In genomic region chr3:55164876-55165275, GRCh38 we compare ENCODE assay signal across 20 cellular contexts.
DNase-seq lines count a peak whose midpoint lies in the region; ATAC-seq and TF ChIP-seq lines count a peak whose summit lies in the region.
"Had no signal": no experiment of that assay in that cellular context is flagged by ENCODE, and none has a peak within 500 bp of the region (broad histone marks: within the 10 kb centered on the region; RNA-seq: fewer than 3 reads in every experiment).

No MANE protein-coding gene starts in this region.

- H2AFZ ChIP-seq in GM23248: no peak overlapping the region

- ATAC-seq in HG02798 (IDR thresholded peaks at IDR 0.05; ENCODE audit: poor library complexity, unreplicated experiment): no peak
- ATAC-seq: Panc1, Right ventricle myocardium inferior had no signal

- H3K27me3 ChIP-seq in GM23248 (replicated peaks; ENCODE audit: insufficient read depth): no peaks in the 10 kb centered on the region
- H3K27me3 ChIP-seq in colonic mucosa: no peaks in the 10 kb centered on the region

- H3K4me3 Mint-ChIP-seq in MCF 10A (ENCODE audit: unreplicated experiment): no peak overlapping the region
- H3K4me3 Mint-ChIP-seq: H9 had no signal

- intact Hi-C loops in colonic mucosa (cut with DNase I): no loop called here
- intact Hi-C loops in MCF 10A (cut with micrococcal nuclease): loop anchor here (5.0 to 10.0 kb wide), 6 partner anchors 123 to 738 kb away; no protein-coding TSS in a partner anchor

- 38 to 50% methylated on average over 1 of the region's 1 CpG for WGBS in GM23248 (ENCODE audit: low coverage in 1 of 2, low lambda C conversion rate in 2 of 2, missing lambda C conversion rate in 2 of 2), 2 experiments

- H3F3A ChIP-seq in GM23248 (ENCODE audit: insufficient read depth): peaks cover 84% of the 10 kb centered on the region

- POLR2A ChIA-PET in MCF 10A (lab: Yijun Ruan, JAX): no interaction called here

- H3K9me3 ChIP-seq in GM23248 (ENCODE audit: low read depth) (no peaks in the 10 kb centered on the region), colonic mucosa (no peaks in the 10 kb centered on the region)

- peaks cover 67% of the 10 kb centered on the region for H3K4me1 Mint-ChIP-seq in MCF 10A (ENCODE audit: insufficient read depth, unreplicated experiment)

- CTCF ChIA-PET in MCF 10A (lab: Yijun Ruan, JAX): no interaction called here

- BruUV-seq in MCF 10A (replicated peaks; lab: Mats Ljungman, UMichigan): no TSS peak

- no peaks in the 10 kb centered on the region for H4K20me1 ChIP-seq in GM23248 (ENCODE audit: insufficient read depth)

- no peaks in the 10 kb centered on the region for H3K9me2 ChIP-seq in GM23248 (ENCODE audit: insufficient read depth)

- no peak overlapping the region for H3K27ac Mint-ChIP-seq in MCF 10A (ENCODE audit: low read depth, unreplicated experiment)
- H3K27ac Mint-ChIP-seq: H9 had no signal

- H3K36me3 Mint-ChIP-seq in MCF 10A (ENCODE audit: insufficient read depth, unreplicated experiment): no peaks in the 10 kb centered on the region

- in situ Hi-C loops in GM23248 (cut with MboI): loop anchor here (10.0 kb wide), 4 partner anchors 210 to 560 kb away; partner anchors contain the start of gene WNT5A

- H3K36me3 ChIP-seq in GM23248 (ENCODE audit: low read depth): no peaks in the 10 kb centered on the region
- no peaks in the 10 kb centered on the region for H3K36me3 ChIP-seq in colonic mucosa

- TF ChIP-seq CTCF in AG10803 (conservative IDR thresholded peaks at IDR 0.05; ENCODE audit: low read length) (no peak), colonic mucosa (IDR thresholded peaks at IDR 0.05) (no peak), MCF 10A (IDR thresholded peaks at IDR 0.05; ENCODE audit: unreplicated experiment) (no peak)

- H3K27ac ChIP-seq in GM23248 (peak overlapping the region; percentile 41), colonic mucosa (peak overlapping the region; percentile 34)
- H3K27ac ChIP-seq: HL-60, SK-N-MC had no signal

- no peaks in the 10 kb centered on the region for H3K9me3 Mint-ChIP-seq in MCF 10A (ENCODE audit: unreplicated experiment)
- H3K9me3 Mint-ChIP-seq: H9 had no signal

- H3K79me2 ChIP-seq in GM23248 (ENCODE audit: insufficient read depth): no peaks in the 10 kb centered on the region

- peaks cover 78% of the 10 kb centered on the region for H3K4me1 ChIP-seq in GM23248 (ENCODE audit: insufficient read depth)
- H3K4me1 ChIP-seq in colonic mucosa: no peaks in the 10 kb centered on the region

- H3K9ac ChIP-seq in GM23248 (no peak overlapping the region), colonic mucosa (ENCODE audit: low read depth in 2 of 2, low read length in 2 of 2) (no peak overlapping the region)

- DNase-seq in AG10803 (ENCODE audit: low read depth) (peak; percentile 91), GM23248 (peak; percentile 54), colonic mucosa (no peak), myocyte (ENCODE audit: low read depth) (peak; percentile 72), GM19238 (ENCODE audit: insufficient read length, low spot score) (no peak), MCF 10A (ENCODE audit: unreplicated experiment) (no peak), NCI-H82 (lab: John Stamatoyannopoulos, UW) (no peak)
- DNase-seq: C1 segment of cervical spinal cord, DMS79 treated with DMSO at 0.1 percent for 48 hours, GF-D8, H9, NCI-H1417 treated with DMSO at 0.1 percent for 48 hours, NCI-H2081, NCI-H510A, NCI-H774 had no signal

- no peaks in the 10 kb centered on the region for H3K27me3 Mint-ChIP-seq in MCF 10A (ENCODE audit: insufficient read depth, unreplicated experiment)

- H3K4me3 ChIP-seq in AG10803 (ENCODE audit: low read length) (no peak overlapping the region), GM23248 (no peak overlapping the region), colonic mucosa (no peak overlapping the region)
- H3K4me3 ChIP-seq: SK-N-MC had no signal

- peak overlapping the region; percentile 17 for H3K4me2 ChIP-seq in GM23248 (ENCODE audit: unreplicated experiment)

Comparison
In these comparisons a context has a peak if more than half of its experiments do, and no peak if none do; other contexts are left out.
1. DNase-seq: peak in AG10803 (single experiment), GM23248 (single experiment) and myocyte (single experiment); none in colonic mucosa (single experiment), GM19238 (single experiment), MCF 10A (single experiment) and NCI-H82 (single experiment).